ENCODE assay signal across 1 cellular context in genomic region chr11:10076458-10077141, GRCh38.
TF ChIP-seq lines count a peak whose summit lies in the region.

No MANE protein-coding gene starts in this region.

TF ChIP-seq in IMR-90, 13 proteins besides CTCF, POLR2A, EP300 and RAD21 (continued from another document):
- no peak for TF ChIP-seq USF2 (IDR thresholded peaks at IDR 0.05; ENCODE audit: low read depth, low read length)
- no peak for TF ChIP-seq FOS (IDR thresholded peaks at IDR 0.05; ENCODE audit: low read depth, low read length)
- TF ChIP-seq MAZ (IDR thresholded peaks at IDR 0.05; ENCODE audit: borderline replicate concordance, low read depth, low read length): no peak
TF ChIP-seq in IMR-90: peak in this region for 0.
